In genomic region chr16:546909-547770, GRCh38 we compare ENCODE assay signal across 6 cellular contexts. TPM values are rescaled to one million over a fixed set of nuclear protein-coding genes. Genes with fewer than 3 reads are reported as not detected.
DNase-seq lines count a peak whose midpoint lies in the region; ATAC-seq and TF ChIP-seq lines count a peak whose summit lies in the region.

No MANE protein-coding gene starts in this region.

- peaks cover 0 to 14% (median 4%) of the 10 kb centered on the region in 4 donors for H3K36me3 ChIP-seq in right lobe of liver

- H3K9me3 ChIP-seq in right lobe of liver = no peaks in the 10 kb centered on the region

- peak; percentile 59 to 61 for ATAC-seq in activated T-cell treated with anti-CD3 and anti-CD28 coated beads, Interleukin-2, amount 50 U/mL, for 72 hours (replicated peaks in 1 of 2)
- ATAC-seq in right lobe of liver (peak in 2 of 4 donors; percentile 10 to 18), HG03469 (IDR thresholded peaks at IDR 0.05; ENCODE audit: unreplicated experiment) (no peak)

- no peak overlapping the region for H3K4me3 Mint-ChIP-seq in activated T-cell treated with anti-CD3 and anti-CD28 coated beads, Interleukin-2, amount 50 U/mL, for 72 hours

- no peaks in the 10 kb centered on the region for H3K9me3 Mint-ChIP-seq in activated T-cell treated with anti-CD3 and anti-CD28 coated beads, Interleukin-2, amount 50 U/mL, for 72 hours

- no peak overlapping the region for H3K4me3 ChIP-seq in right lobe of liver

- H3K27ac ChIP-seq in right lobe of liver = no peak overlapping the region

- intact Hi-C loops in right lobe of liver (cut with DNase I) = no loop called here

- H3K4me1 ChIP-seq in right lobe of liver = peaks cover 0 to 16% (median 5%) of the 10 kb centered on the region in 4 donors

- H3K4me1 Mint-ChIP-seq in activated T-cell treated with anti-CD3 and anti-CD28 coated beads, Interleukin-2, amount 50 U/mL, for 72 hours (ENCODE audit: low read depth) = no peaks in the 10 kb centered on the region

- peak in 2 of 4 donors; percentile 16 to 25 for TF ChIP-seq CTCF in right lobe of liver (IDR thresholded peaks at IDR 0.05)

- peaks cover 0 to under 1% of the 10 kb centered on the region in 2 donors for H3K36me3 Mint-ChIP-seq in activated T-cell treated with anti-CD3 and anti-CD28 coated beads, Interleukin-2, amount 50 U/mL, for 72 hours (ENCODE audit: insufficient read depth in 2 of 2)

- H3K27me3 ChIP-seq in right lobe of liver = no peaks in the 10 kb centered on the region

- peak; percentile 35 to 43 for DNase-seq in Kasumi-1 (lab: John Stamatoyannopoulos, UW)
- DNase-seq in activated T-cell treated with anti-CD3 and anti-CD28 coated beads, Interleukin-2, amount 50 U/mL, for 72 hours = peak; percentile 39 to 48
- peak in 2 of 3 donors; percentile 62 to 79 for DNase-seq in right lobe of liver
- DNase-seq in globus pallidus (ENCODE audit: low spot score) = no peak
- DNase-seq in hepatic stellate cell (ENCODE audit: low spot score) = no peak

- no peak for TF ChIP-seq POLR2A in right lobe of liver (IDR thresholded peaks at IDR 0.05)

- no CpG with 5 or more reads among the region's 60 CpGs for WGBS in right lobe of liver (ENCODE audit: insufficient coverage, low coverage, low lambda C conversion rate, missing lambda C conversion rate)

- H3K27me3 Mint-ChIP-seq in activated T-cell treated with anti-CD3 and anti-CD28 coated beads, Interleukin-2, amount 50 U/mL, for 72 hours (ENCODE audit: low read depth) = no peaks in the 10 kb centered on the region

- H3K27ac Mint-ChIP-seq in activated T-cell treated with anti-CD3 and anti-CD28 coated beads, Interleukin-2, amount 50 U/mL, for 72 hours = no peak overlapping the region

RNA-seq across cellular contexts. Expression of gene PRR35, which starts 13.1 kb away (rescaled TPM):
- total RNA-seq in activated T-cell treated with anti-CD3 and anti-CD28 coated beads, Interleukin-2, amount 50 U/mL, for 72 hours = under 1 TPM in 1 of 2 donors, not detected in 1; 0.10 TPM
- not detected for total RNA-seq in right lobe of liver

RNA-seq across cellular contexts. Expression of gene CAPN15, which starts 19.6 kb away (rescaled TPM):
- 10 to 100 TPM; 46.6 to 58.5 TPM for total RNA-seq in activated T-cell treated with anti-CD3 and anti-CD28 coated beads, Interleukin-2, amount 50 U/mL, for 72 hours
- 10 to 100 TPM; 17.3 to 34.3 (median 23.3) TPM for total RNA-seq in right lobe of liver

RNA-seq across cellular contexts. Expression of gene NHLRC4, which starts 19.7 kb away (rescaled TPM):
- 1 to 10 TPM; 1.4 TPM for total RNA-seq in activated T-cell treated with anti-CD3 and anti-CD28 coated beads, Interleukin-2, amount 50 U/mL, for 72 hours
- total RNA-seq in right lobe of liver = under 1 TPM in 5 of 6 experiments, not detected in 1; 0.12 to 0.33 (median 0.28) TPM

RNA-seq across cellular contexts. Expression of gene PIGQ, which starts 22.6 kb away (rescaled TPM):
- 10 to 100 TPM; 18.2 to 22.4 TPM for total RNA-seq in activated T-cell treated with anti-CD3 and anti-CD28 coated beads, Interleukin-2, amount 50 U/mL, for 72 hours
- 10 to 100 TPM; 19.5 to 32.0 (median 27.8) TPM for total RNA-seq in right lobe of liver

RNA-seq across cellular contexts. Expression of gene RAB40C, which starts 42.7 kb away (rescaled TPM):
- 10 to 100 TPM; 15.0 to 15.3 TPM for total RNA-seq in activated T-cell treated with anti-CD3 and anti-CD28 coated beads, Interleukin-2, amount 50 U/mL, for 72 hours
- total RNA-seq in right lobe of liver = 10 to 100 TPM in 5 of 6 experiments, 1 to 10 TPM in 1; 10.0 to 14.1 (median 12.0) TPM

Comparison
In these comparisons a context has a peak if more than half of its experiments do, and no peak if none do; other contexts are left out.
1. DNase-seq: peak in Kasumi-1 (2 of 2), activated T-cell treated with anti-CD3 and anti-CD28 coated beads, Interleukin-2, amount 50 U/mL, for 72 hours (2 of 2) and right lobe of liver (2 of 3); none in globus pallidus (single experiment) and hepatic stellate cell (single experiment).